ENCODE assay signal across 8 cellular contexts in the genomic region with DNA sequence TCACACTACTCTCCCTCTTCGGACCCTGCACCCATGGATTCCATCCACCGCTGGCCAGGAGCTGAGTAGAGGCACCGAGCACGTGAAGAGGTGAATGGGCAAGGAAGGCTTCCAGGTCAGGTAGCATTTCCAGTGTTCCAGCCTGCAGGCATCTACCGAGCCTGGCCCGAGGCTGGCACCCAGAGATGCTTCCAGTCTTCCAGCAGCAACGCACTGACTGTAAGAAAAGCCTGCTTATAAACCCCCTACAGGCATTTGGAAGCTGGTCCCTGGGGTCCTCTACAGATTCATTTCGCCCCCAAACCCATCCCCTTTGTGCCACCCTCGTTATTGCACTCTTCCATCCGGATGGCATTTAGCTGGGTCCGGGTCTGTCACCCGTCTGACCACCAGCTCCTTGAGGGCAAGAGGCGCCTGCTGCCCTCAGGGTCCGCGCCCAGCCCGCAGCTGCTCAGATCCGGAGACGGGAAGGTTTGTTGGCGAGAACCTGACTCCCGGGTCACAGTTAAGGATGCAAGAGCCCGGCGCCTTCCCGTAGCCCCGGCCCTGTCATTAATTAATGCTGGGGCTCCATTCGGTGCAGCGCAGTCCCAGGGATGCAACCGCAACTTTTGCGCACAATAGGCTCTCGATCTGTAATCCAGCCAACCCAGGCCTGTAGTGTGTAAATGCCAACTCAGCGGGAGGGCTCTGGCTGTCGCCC. TPM values are rescaled to one million over a fixed set of nuclear protein-coding genes. Genes with fewer than 3 reads are reported as not detected.
A peak's percentile ranks its signal among the peaks of the same experiment; 100 is the strongest.
DNase-seq lines count a peak whose midpoint lies in the region; ATAC-seq, FAIRE-seq and TF ChIP-seq lines count a peak whose summit lies in the region.

No MANE protein-coding gene starts in this region.

- peaks cover 39% of the 10 kb centered on the region for H3K4me1 Mint-ChIP-seq in activated naive CD4-positive, alpha-beta T cell treated with anti-CD3 and anti-CD28 coated beads for 36 hours (ENCODE audit: low read depth)
- H3K4me1 Mint-ChIP-seq in dendritic cell treated with granulocyte-macrophage colony-stimulating factor and Interleukin-4, amounts not matched to agents 40 ng/mL and 50 ng/mL, for 4 days (ENCODE audit: low read depth) = peaks cover 44% of the 10 kb centered on the region
- H3K4me1 Mint-ChIP-seq in natural killer cell = peaks cover 37 to 53% of the 10 kb centered on the region in 2 donors

- no peaks in the 10 kb centered on the region for H3K36me3 ChIP-seq in KOPT-K1 (ENCODE audit: insufficient read depth, low read length)

- no peaks in the 10 kb centered on the region for H3K9me3 Mint-ChIP-seq in activated naive CD4-positive, alpha-beta T cell treated with anti-CD3 and anti-CD28 coated beads for 36 hours
- H3K9me3 Mint-ChIP-seq in dendritic cell treated with granulocyte-macrophage colony-stimulating factor and Interleukin-4, amounts not matched to agents 40 ng/mL and 50 ng/mL, for 4 days = no peaks in the 10 kb centered on the region
- no peaks in the 10 kb centered on the region for H3K9me3 Mint-ChIP-seq in natural killer cell

- peak overlapping the region; percentile 78 for H3K27ac ChIP-seq in KOPT-K1 (ENCODE audit: low read depth, low read length, poor library complexity, severe bottlenecking)

- no peak for DNase-seq in activated naive CD4-positive, alpha-beta T cell treated with anti-CD3 and anti-CD28 coated beads for 36 hours
- no peak for DNase-seq in activated naive CD4-positive, alpha-beta T cell treated with anti-CD3 and anti-CD28 coated beads, Interleukin-2, amount 50 U/mL, for 16 hours
- DNase-seq in natural killer cell = no peak
- DNase-seq in NCI-H2029 treated with DMSO at 0.1 percent for 48 hours (lab: John Stamatoyannopoulos, UW) = no peak
- no peak for DNase-seq in AG08396 (ENCODE audit: low spot score)
- no peak for DNase-seq in urothelium cell line (ENCODE audit: low spot score)

- FAIRE-seq in urothelium cell line (lab: Jason Lieb, UNC) = no peak

- peak overlapping the region; percentile 96 for H3K4me3 Mint-ChIP-seq in activated naive CD4-positive, alpha-beta T cell treated with anti-CD3 and anti-CD28 coated beads for 36 hours
- peak overlapping the region; percentile 90 for H3K4me3 Mint-ChIP-seq in dendritic cell treated with granulocyte-macrophage colony-stimulating factor and Interleukin-4, amounts not matched to agents 40 ng/mL and 50 ng/mL, for 4 days
- peak overlapping the region; percentile 95 for H3K4me3 Mint-ChIP-seq in natural killer cell

- TF ChIP-seq CTCF in natural killer cell (IDR thresholded peaks at IDR 0.05) = no peak

- CTCF ChIA-PET in activated naive CD4-positive, alpha-beta T cell treated with anti-CD3 and anti-CD28 coated beads for 36 hours (lab: Charles Lee) = interaction anchor here (0.6 to 1.5 kb wide), 2 partner anchors 8 to 49 kb away, joined by 3 to 7 read pairs; no protein-coding TSS in a partner anchor

- H3K27ac Mint-ChIP-seq in activated naive CD4-positive, alpha-beta T cell treated with anti-CD3 and anti-CD28 coated beads for 36 hours = peak overlapping the region; percentile 90
- peak overlapping the region; percentile 91 for H3K27ac Mint-ChIP-seq in dendritic cell treated with granulocyte-macrophage colony-stimulating factor and Interleukin-4, amounts not matched to agents 40 ng/mL and 50 ng/mL, for 4 days
- peak overlapping the region; percentile 94 to 97 for H3K27ac Mint-ChIP-seq in natural killer cell

- no peaks in the 10 kb centered on the region for H3K9me3 ChIP-seq in KOPT-K1 (ENCODE audit: insufficient read depth, low read length, poor library complexity, severe bottlenecking)

- peaks cover 8% of the 10 kb centered on the region for H3K36me3 Mint-ChIP-seq in activated naive CD4-positive, alpha-beta T cell treated with anti-CD3 and anti-CD28 coated beads for 36 hours (ENCODE audit: low read depth)
- H3K36me3 Mint-ChIP-seq in dendritic cell treated with granulocyte-macrophage colony-stimulating factor and Interleukin-4, amounts not matched to agents 40 ng/mL and 50 ng/mL, for 4 days (ENCODE audit: low read depth) = peaks cover 9% of the 10 kb centered on the region
- no peaks in the 10 kb centered on the region for H3K36me3 Mint-ChIP-seq in natural killer cell

- ATAC-seq in natural killer cell = no peak

- intact Hi-C loops in activated naive CD4-positive, alpha-beta T cell treated with anti-CD3 and anti-CD28 coated beads for 36 hours (cut with micrococcal nuclease) = loop anchor here (1.0 to 10.0 kb wide), 5 partner anchors 16 to 307 kb away; partner anchors contain the start of genes BAG5, COA8, EIF5 and KLC1
- intact Hi-C loops in dendritic cell treated with granulocyte-macrophage colony-stimulating factor and Interleukin-4, amounts not matched to agents 40 ng/mL and 50 ng/mL, for 4 days (cut with micrococcal nuclease) = loop anchor here (2.0 to 5.0 kb wide), 2 partner anchors 32 to 50 kb away; partner anchors contain the start of gene EIF5
- intact Hi-C loops in natural killer cell (cut with micrococcal nuclease) = loop anchor here (1.0 to 5.0 kb wide), 2 partner anchors 43 to 50 kb away; partner anchors contain the start of gene EIF5

- peaks cover 4% of the 10 kb centered on the region for H3K27me3 Mint-ChIP-seq in activated naive CD4-positive, alpha-beta T cell treated with anti-CD3 and anti-CD28 coated beads for 36 hours (ENCODE audit: low read depth)
- H3K27me3 Mint-ChIP-seq in dendritic cell treated with granulocyte-macrophage colony-stimulating factor and Interleukin-4, amounts not matched to agents 40 ng/mL and 50 ng/mL, for 4 days = no peaks in the 10 kb centered on the region
- H3K27me3 Mint-ChIP-seq in natural killer cell (ENCODE audit: low read depth in 2 of 2) = no peaks in the 10 kb centered on the region

RNA-seq across cellular contexts. Expression of gene MARK3, which starts 0.6 kb away (rescaled TPM):
- total RNA-seq in activated naive CD4-positive, alpha-beta T cell treated with anti-CD3 and anti-CD28 coated beads for 36 hours = 10 to 100 TPM; 62.2 to 64.7 TPM
- total RNA-seq in natural killer cell = 100 to 1,000 TPM; 138 to 167 (median 152) TPM

RNA-seq across cellular contexts. Expression of gene EIF5, which starts 50.6 kb away (rescaled TPM):
- total RNA-seq in activated naive CD4-positive, alpha-beta T cell treated with anti-CD3 and anti-CD28 coated beads for 36 hours = 100 to 1,000 TPM; 117 to 121 TPM
- 100 to 1,000 TPM; 498 to 670 (median 594) TPM for total RNA-seq in natural killer cell

Comparison
In these comparisons a context has a peak if more than half of its experiments do, and no peak if none do; other contexts are left out.
1. RNA of gene EIF5, which starts 50.6 kb away (total RNA-seq): 498 to 670 TPM in natural killer cell; 117 to 121 TPM in activated naive CD4-positive, alpha-beta T cell treated with anti-CD3 and anti-CD28 coated beads for 36 hours; every median in the first group is over 4 times any median in the second.
2. Peak in every context shown above with its lines, with median percentiles within 50 percentile points of each other: H3K27ac Mint-ChIP-seq and H3K4me3 Mint-ChIP-seq.